Comparison of ENCODE assay signal across 15 cellular contexts in the genomic region with DNA sequence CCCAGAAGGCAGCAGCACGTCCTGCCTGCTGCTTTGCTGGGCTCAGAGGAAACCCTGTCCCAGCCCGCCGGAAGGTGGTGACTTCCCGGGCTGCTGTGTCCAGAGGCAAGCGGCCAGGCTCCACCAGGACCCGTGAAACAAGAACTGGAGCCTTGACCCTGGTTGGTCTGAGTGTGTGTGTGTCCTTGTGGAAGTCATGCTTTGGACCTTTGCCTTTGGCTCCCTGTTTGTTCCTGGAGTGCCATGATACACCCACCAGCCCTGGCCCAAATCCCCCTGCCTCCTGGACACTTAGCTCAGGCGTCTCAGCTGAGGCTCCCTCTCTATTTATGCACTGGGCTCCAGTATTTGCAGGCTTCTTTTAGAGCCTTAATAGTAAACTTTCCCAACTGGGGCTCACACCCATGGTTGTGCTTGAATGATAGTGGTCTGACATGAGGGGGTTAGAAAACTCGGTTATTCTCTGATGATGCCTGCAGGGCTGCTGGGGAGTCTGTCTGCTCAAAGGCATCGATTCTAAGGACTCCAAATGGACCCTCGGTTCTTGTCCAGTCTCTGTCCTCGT.
DNase-seq lines count a peak whose midpoint lies in the region; ATAC-seq and TF ChIP-seq lines count a peak whose summit lies in the region.
"Had no signal": no experiment of that assay in that cellular context is flagged by ENCODE, and none has a peak within 500 bp of the region (broad histone marks: within the 10 kb centered on the region; RNA-seq: fewer than 3 reads in every experiment).

No MANE protein-coding gene starts in this region.

- H3K27ac ChIP-seq in caudate nucleus (ENCODE audit: low read depth, low read length) (peak overlapping the region; percentile 96), hepatocyte (peak overlapping the region; percentile 83), vagina (peak overlapping the region; percentile 88)
- H3K27ac ChIP-seq: C4-2B, RWPE1 had no signal

- H3K9me3 ChIP-seq in hepatocyte (ENCODE audit: low read depth) (no peaks in the 10 kb centered on the region), vagina (no peaks in the 10 kb centered on the region)

- TF ChIP-seq POLR2A in vagina (IDR thresholded peaks at IDR 0.05), result no peak

- H3K36me3 Mint-ChIP-seq in progenitor cell of endocrine pancreas (ENCODE audit: insufficient read depth), result no peaks in the 10 kb centered on the region

- H3K27me3 Mint-ChIP-seq in progenitor cell of endocrine pancreas, result no peaks in the 10 kb centered on the region

- no peak overlapping the region for H3K4me3 ChIP-seq in hepatocyte
- no peak overlapping the region for H3K4me3 ChIP-seq in vagina
- H3K4me3 ChIP-seq: K562 had no signal

- intact Hi-C loops in vagina (cut with DNase I), result no loop called here

- no peak overlapping the region for H3K4me2 ChIP-seq in hepatocyte

- no peaks in the 10 kb centered on the region for H3K9me3 Mint-ChIP-seq in progenitor cell of endocrine pancreas (ENCODE audit: low read depth)
- H3K9me3 Mint-ChIP-seq: activated CD4-positive, alpha-beta memory T cell treated with anti-CD3 and anti-CD28 coated beads, Interleukin-2, amount 10 ng/mL, durations not matched to agents 7 days and 5 days had no signal

- peak overlapping the region; percentile 24 for H3K27ac Mint-ChIP-seq in progenitor cell of endocrine pancreas
- H3K27ac Mint-ChIP-seq: activated CD4-positive, alpha-beta memory T cell treated with anti-CD3 and anti-CD28 coated beads, Interleukin-2, amount 10 ng/mL, durations not matched to agents 7 days and 5 days had no signal

- H2AFZ ChIP-seq in hepatocyte, result no peak overlapping the region

- no peaks in the 10 kb centered on the region for H4K20me1 ChIP-seq in hepatocyte (ENCODE audit: insufficient read depth, poor library complexity, severe bottlenecking)

- DNase-seq in caudate nucleus (lab: John Stamatoyannopoulos, UW) (peak in 2 of 61 donors; percentile 10 to 57), hepatocyte (ENCODE audit: low spot score) (no peak), progenitor cell of endocrine pancreas (ENCODE audit: low spot score, unreplicated experiment) (no peak), vagina (ENCODE audit: extremely low spot score in 2 of 2) (peak in 1 of 2 donors; percentile 84), NCI-H146 (lab: John Stamatoyannopoulos, UW) (no peak)
- no peak for DNase-seq in activated CD4-positive, alpha-beta T cell treated with anti-CD3 and anti-CD28 coated beads, Interleukin-2, amount 50 U/mL, for 4 hours
- DNase-seq: activated CD4-positive, alpha-beta memory T cell treated with anti-CD3 and anti-CD28 coated beads, Interleukin-2, amount 10 ng/mL, durations not matched to agents 7 days and 5 days; hippocampal formation; NCI-H1417 treated with DMSO at 0.1 percent for 48 hours; NCI-H69; T-helper 2 cell had no signal

- 74% methylated on average over 11 of the region's 11 CpGs for WGBS in hepatocyte (ENCODE audit: low lambda C conversion rate, missing lambda C conversion rate)

- H3K4me1 Mint-ChIP-seq in progenitor cell of endocrine pancreas (ENCODE audit: low read depth), result peaks cover 14% of the 10 kb centered on the region

- H3K36me3 ChIP-seq in hepatocyte (replicated peaks; ENCODE audit: insufficient read depth, low read depth) (no peaks in the 10 kb centered on the region), vagina (no peaks in the 10 kb centered on the region)

- no peaks in the 10 kb centered on the region for H3K79me2 ChIP-seq in hepatocyte

- no peaks in the 10 kb centered on the region for H3K9me2 ChIP-seq in hepatocyte (replicated peaks; ENCODE audit: insufficient read depth)

- no peak for TF ChIP-seq CTCF in hepatocyte (IDR thresholded peaks at IDR 0.05; ENCODE audit: poor library complexity)
- TF ChIP-seq CTCF in progenitor cell of endocrine pancreas (IDR thresholded peaks at IDR 0.05; ENCODE audit: unreplicated experiment), result no peak
- no peak for TF ChIP-seq CTCF in vagina (IDR thresholded peaks at IDR 0.05)

- no peak for ATAC-seq in GM18858 (IDR thresholded peaks at IDR 0.05; ENCODE audit: unreplicated experiment)
- ATAC-seq: K562 had no signal

- H3K4me1 ChIP-seq in hepatocyte (ENCODE audit: insufficient read depth), result peaks cover 15% of the 10 kb centered on the region
- peaks cover 23% of the 10 kb centered on the region for H3K4me1 ChIP-seq in vagina

- peak overlapping the region; percentile 74 for H3K4me3 Mint-ChIP-seq in progenitor cell of endocrine pancreas (ENCODE audit: low read depth)

- no peaks in the 10 kb centered on the region for H3K27me3 ChIP-seq in hepatocyte
- H3K27me3 ChIP-seq in vagina, result no peaks in the 10 kb centered on the region
